In the genomic region with DNA sequence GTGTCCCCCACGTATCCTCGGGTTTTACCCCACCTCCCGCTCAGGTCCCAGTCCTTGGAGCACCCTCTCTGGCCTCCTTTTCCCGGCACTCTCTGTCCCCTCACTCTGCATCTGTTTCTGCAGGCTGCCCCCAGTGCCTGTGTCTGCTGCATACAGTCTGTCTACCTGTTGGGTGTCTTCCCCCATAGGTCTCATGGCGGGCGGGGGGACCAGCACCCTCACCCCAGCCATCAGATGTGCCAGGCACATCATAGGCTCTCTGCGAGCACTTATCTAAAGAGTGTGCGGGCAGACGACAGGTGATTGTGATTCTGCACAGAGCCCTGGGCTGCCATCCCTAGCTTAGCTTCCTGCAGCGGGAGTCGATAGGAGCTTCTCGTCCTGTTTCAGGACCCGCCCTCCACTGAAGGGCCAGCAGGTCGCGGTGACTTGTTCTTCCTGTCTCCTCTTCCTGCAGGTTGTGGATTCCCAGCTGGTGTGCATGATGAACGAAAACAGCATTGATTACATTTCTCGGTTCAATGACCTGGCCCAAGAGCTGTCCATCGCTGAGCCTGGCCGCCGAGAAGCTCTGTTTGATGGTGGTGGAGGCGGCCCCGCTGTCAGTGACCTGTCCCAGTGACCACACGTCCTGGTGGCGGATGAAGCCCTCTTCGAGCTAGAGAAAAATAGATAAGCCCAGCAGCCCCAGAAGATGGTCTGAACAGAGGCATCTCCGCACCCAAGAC, we compare ENCODE assay signal across 28 cellular contexts.
"Had no signal": no experiment of that assay in that cellular context is flagged by ENCODE, and none has a peak within 500 bp of the region (broad histone marks: within the 10 kb centered on the region; RNA-seq: fewer than 3 reads in every experiment).

No MANE protein-coding gene starts in this region.

- H3K4me3 ChIP-seq: body of pancreas, cardiac muscle cell, SJCRH30 had no signal

- H3K27me3 Mint-ChIP-seq: activated CD8-positive, alpha-beta T cell treated with anti-CD3 and anti-CD28 coated beads for 36 hours; activated naive CD4-positive, alpha-beta T cell treated with anti-CD3 and anti-CD28 coated beads, Interleukin-2, amount 50 U/mL, for 24 hours had no signal

- H3K27ac ChIP-seq: body of pancreas, cardiac muscle cell had no signal

- H3K4me3 Mint-ChIP-seq: activated CD8-positive, alpha-beta T cell treated with anti-CD3 and anti-CD28 coated beads for 36 hours; activated naive CD4-positive, alpha-beta T cell treated with anti-CD3 and anti-CD28 coated beads, Interleukin-2, amount 50 U/mL, for 24 hours; activated T-cell treated with anti-CD3 and anti-CD28 coated beads, Interleukin-2, amount 50 U/mL, for 72 hours had no signal

- H3K9me3 ChIP-seq: body of pancreas, SJCRH30 had no signal

- H3K27me3 ChIP-seq: body of pancreas, cardiac muscle cell, SJCRH30 had no signal

- DNase-seq: activated CD4-positive, alpha-beta T cell treated with anti-CD3 and anti-CD28 coated beads for 4 hours; activated CD8-positive, alpha-beta memory T cell treated with anti-CD3 and anti-CD28 coated beads, Interleukin-2, amount 50 U/mL, for 4 hours; activated CD8-positive, alpha-beta T cell treated with anti-CD3 and anti-CD28 coated beads for 36 hours; activated effector memory CD4-positive, alpha-beta T cell treated with Interleukin-2 at 50 U/mL for 16 hours; activated naive CD4-positive, alpha-beta T cell; activated T-cell treated with anti-CD3 and anti-CD28 coated beads, Interleukin-2, amount 50 U/mL, for 72 hours; aorta; body of pancreas; cerebellar nuclear complex; Kasumi-1; KBM-7; NCI-H1092; NCI-H1436; NCI-H1694 treated with DMSO at 0.1 percent for 48 hours; NCI-H2029 treated with DMSO at 0.1 percent for 48 hours; NCI-H510A treated with DMSO at 0.1 percent for 48 hours; NCI-H69; NK-92 treated with Interleukin-12 subunit alpha and Interleukin-12 subunit beta, amount 100 ng/mL, for 24 hours; OCI-M1; RPMI8226; SW 1271 had no signal

- H3K9me3 Mint-ChIP-seq: activated CD8-positive, alpha-beta T cell treated with anti-CD3 and anti-CD28 coated beads for 36 hours; activated naive CD4-positive, alpha-beta T cell treated with anti-CD3 and anti-CD28 coated beads, Interleukin-2, amount 50 U/mL, for 24 hours; activated T-cell treated with anti-CD3 and anti-CD28 coated beads, Interleukin-2, amount 50 U/mL, for 72 hours had no signal

- ATAC-seq: activated CD4-positive, CD25-positive, alpha-beta regulatory T cell treated with anti-CD3 and anti-CD28 coated beads, Interleukin-2, amount 50 U/mL, for 24 hours; activated CD8-positive, alpha-beta T cell treated with anti-CD3 and anti-CD28 coated beads for 36 hours; activated T-cell treated with anti-CD3 and anti-CD28 coated beads, Interleukin-2, amount 50 U/mL, for 72 hours; body of pancreas; Panc1; Right ventricle myocardium inferior; SK-N-SH treated with all-trans-retinoic acid at 6 μM for 48 hours had no signal

- H3K27ac Mint-ChIP-seq: activated CD8-positive, alpha-beta T cell treated with anti-CD3 and anti-CD28 coated beads for 36 hours; activated naive CD4-positive, alpha-beta T cell treated with anti-CD3 and anti-CD28 coated beads, Interleukin-2, amount 50 U/mL, for 24 hours; activated T-cell treated with anti-CD3 and anti-CD28 coated beads, Interleukin-2, amount 50 U/mL, for 72 hours had no signal
